1 cellular context compared by ENCODE assay signal in genomic region chr19:18342090-18342632, GRCh38.
TF ChIP-seq lines count a peak whose summit lies in the region.

No MANE protein-coding gene starts in this region.

TF ChIP-seq in HEK293, 187 proteins besides CTCF, POLR2A, EP300 and RAD21 (continued from another document):
- no peak for TF ChIP-seq ZNF362 (tag by site-specific recombination; IDR thresholded peaks at IDR 0.05)
